ENCODE assay signal across 17 cellular contexts in genomic region chr22:37344735-37345462, GRCh38.
"Had no signal": no experiment of that assay in that cellular context is flagged by ENCODE, and none has a peak within 500 bp of the region (broad histone marks: within the 10 kb centered on the region; RNA-seq: fewer than 3 reads in every experiment).

No MANE protein-coding gene starts in this region.

- H3K4me3 ChIP-seq: cardiac muscle cell, esophagus squamous epithelium, sigmoid colon had no signal

- H3K27me3 Mint-ChIP-seq: activated CD8-positive, alpha-beta T cell treated with anti-CD3 and anti-CD28 coated beads for 36 hours; activated naive CD8-positive, alpha-beta T cell had no signal

- H3K27ac Mint-ChIP-seq: activated CD8-positive, alpha-beta T cell treated with anti-CD3 and anti-CD28 coated beads for 36 hours; activated naive CD8-positive, alpha-beta T cell; activated T-cell treated with anti-CD3 and anti-CD28 coated beads, Interleukin-2, amount 50 U/mL, for 72 hours; dendritic cell treated with granulocyte-macrophage colony-stimulating factor and Interleukin-4, amounts not matched to agents 40 ng/mL and 50 ng/mL, for 4 days; effector memory CD8-positive, alpha-beta T cell; WTC11 had no signal

- H3K27ac ChIP-seq: cardiac muscle cell, esophagus squamous epithelium had no signal

- H3K4me3 Mint-ChIP-seq: activated CD8-positive, alpha-beta T cell treated with anti-CD3 and anti-CD28 coated beads for 36 hours; activated naive CD8-positive, alpha-beta T cell; activated T-cell treated with anti-CD3 and anti-CD28 coated beads, Interleukin-2, amount 50 U/mL, for 72 hours; dendritic cell treated with granulocyte-macrophage colony-stimulating factor and Interleukin-4, amounts not matched to agents 40 ng/mL and 50 ng/mL, for 4 days; effector memory CD8-positive, alpha-beta T cell; naive B cell; WTC11 had no signal

- DNase-seq: activated CD4-positive, alpha-beta T cell treated with anti-CD3 and anti-CD28 coated beads for 4 hours; activated CD8-positive, alpha-beta memory T cell treated with anti-CD3 and anti-CD28 coated beads, Interleukin-2, amount 50 U/mL, for 4 hours; activated CD8-positive, alpha-beta T cell treated with anti-CD3 and anti-CD28 coated beads for 36 hours; activated gamma-delta T cell; activated T-cell treated with anti-CD3 and anti-CD28 coated beads, Interleukin-2, amount 50 U/mL, for 72 hours; effector memory CD8-positive, alpha-beta T cell; esophagus squamous epithelium; left ventricle myocardium superior; naive B cell; posterior cingulate gyrus; sigmoid colon; stimulated activated CD4-positive, alpha-beta T cell treated with anti-CD3 and anti-CD28 coated beads, Interleukin-4, amount 100 ng/mL, for 4 hours; stimulated activated naive CD4-positive, alpha-beta T cell had no signal

- H3K36me3 Mint-ChIP-seq: activated naive CD8-positive, alpha-beta T cell; naive B cell; WTC11 had no signal

- ATAC-seq: activated CD8-positive, alpha-beta T cell treated with anti-CD3 and anti-CD28 coated beads for 36 hours; activated T-cell treated with anti-CD3 and anti-CD28 coated beads, Interleukin-2, amount 50 U/mL, for 72 hours; effector memory CD8-positive, alpha-beta T cell; WTC11 had no signal

- H3K36me3 ChIP-seq: cardiac muscle cell, esophagus squamous epithelium, sigmoid colon had no signal

- H3K9me3 Mint-ChIP-seq: activated CD8-positive, alpha-beta T cell treated with anti-CD3 and anti-CD28 coated beads for 36 hours; activated T-cell treated with anti-CD3 and anti-CD28 coated beads, Interleukin-2, amount 50 U/mL, for 72 hours; dendritic cell treated with granulocyte-macrophage colony-stimulating factor and Interleukin-4, amounts not matched to agents 40 ng/mL and 50 ng/mL, for 4 days; effector memory CD8-positive, alpha-beta T cell; naive B cell; WTC11 had no signal

- H3K9me3 ChIP-seq: esophagus squamous epithelium, sigmoid colon had no signal
